8 cellular contexts compared by ENCODE assay signal in the genomic region with DNA sequence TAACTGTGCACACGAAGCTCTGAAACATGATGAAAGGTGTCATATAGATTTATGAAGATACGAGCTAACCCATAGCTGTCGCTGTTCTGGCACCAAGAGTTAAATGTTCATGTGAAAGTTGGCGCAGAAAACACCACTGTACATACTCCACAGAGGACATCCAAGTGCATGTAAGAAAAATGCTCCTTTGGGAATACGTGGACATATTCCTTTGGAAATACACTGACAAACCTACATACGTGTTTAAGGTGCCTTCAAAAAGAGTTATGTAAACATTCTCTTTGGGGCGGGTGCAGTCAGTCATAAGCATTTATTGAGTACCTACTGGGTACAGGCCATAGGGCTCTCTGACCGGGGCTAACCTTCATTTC. TPM values are rescaled to one million over a fixed set of nuclear protein-coding genes. Genes with fewer than 3 reads are reported as not detected.
DNase-seq lines count a peak whose midpoint lies in the region; ATAC-seq and TF ChIP-seq lines count a peak whose summit lies in the region.

No MANE protein-coding gene starts in this region.

- H4K20me1 ChIP-seq in smooth muscle cell (ENCODE audit: low read depth) = peaks cover 18% of the 10 kb centered on the region

- H3F3A ChIP-seq in smooth muscle cell (ENCODE audit: low read depth) = peaks cover 13% of the 10 kb centered on the region

- H3K4me1 Mint-ChIP-seq in activated naive CD8-positive, alpha-beta T cell treated with anti-CD3 and anti-CD28 coated beads for 36 hours = peaks cover 31% of the 10 kb centered on the region

- peak overlapping the region; percentile 90 for H3K27ac ChIP-seq in smooth muscle cell (ENCODE audit: low read depth)

- peak overlapping the region; percentile 75 for H3K4me3 ChIP-seq in iPS-11a (ENCODE audit: low read depth, low read length)
- peak overlapping the region; percentile 74 for H3K4me3 ChIP-seq in smooth muscle cell

- no peak for ATAC-seq in GM21515 (IDR thresholded peaks at IDR 0.05; ENCODE audit: unreplicated experiment)

- peaks cover 43% of the 10 kb centered on the region for H3K4me1 ChIP-seq in smooth muscle cell (ENCODE audit: low read depth)

- no peaks in the 10 kb centered on the region for H3K36me3 ChIP-seq in smooth muscle cell (ENCODE audit: low read depth)

- H3K79me2 ChIP-seq in smooth muscle cell (ENCODE audit: low read depth) = peaks cover 37% of the 10 kb centered on the region

- no peaks in the 10 kb centered on the region for H3K27me3 ChIP-seq in smooth muscle cell (ENCODE audit: low read depth)

- peak overlapping the region; percentile 96 for H2AFZ ChIP-seq in smooth muscle cell (ENCODE audit: low read depth)

- H3K36me3 Mint-ChIP-seq in activated naive CD8-positive, alpha-beta T cell treated with anti-CD3 and anti-CD28 coated beads for 36 hours = peaks cover 8% of the 10 kb centered on the region

- WGBS in smooth muscle cell (ENCODE audit: low lambda C conversion rate) = 21% methylated on average over 8 of the region's 8 CpGs

- no peaks in the 10 kb centered on the region for H3K9me3 Mint-ChIP-seq in activated naive CD8-positive, alpha-beta T cell treated with anti-CD3 and anti-CD28 coated beads for 36 hours

- H3K4me3 Mint-ChIP-seq in activated naive CD8-positive, alpha-beta T cell treated with anti-CD3 and anti-CD28 coated beads for 36 hours = peak overlapping the region; percentile 92

- TF ChIP-seq CTCF in smooth muscle cell (IDR thresholded peaks at IDR 0.05; ENCODE audit: borderline replicate concordance, insufficient read depth, poor library complexity, severe bottlenecking) = no peak

- DNase-seq in NCI-H2107 treated with DMSO at 0.1 percent for 48 hours (lab: John Stamatoyannopoulos, UW; ENCODE audit: unreplicated experiment) (peak; percentile 51), NCI-H2107 (lab: John Stamatoyannopoulos, UW) (no peak), NCI-H1694 (lab: John Stamatoyannopoulos, UW) (peak; percentile 62), smooth muscle cell (lab: John Stamatoyannopoulos, UW; ENCODE audit: unreplicated experiment) (no peak)
- no peak for DNase-seq in activated naive CD8-positive, alpha-beta T cell treated with anti-CD3 and anti-CD28 coated beads for 36 hours
- no peak for DNase-seq in effector CD4-positive, alpha-beta T cell

- H3K27ac Mint-ChIP-seq in activated naive CD8-positive, alpha-beta T cell treated with anti-CD3 and anti-CD28 coated beads for 36 hours = peak overlapping the region; percentile 98

- H3K27me3 Mint-ChIP-seq in activated naive CD8-positive, alpha-beta T cell treated with anti-CD3 and anti-CD28 coated beads for 36 hours = no peaks in the 10 kb centered on the region

- peak overlapping the region; percentile 86 for H3K4me2 ChIP-seq in smooth muscle cell

- peak overlapping the region; percentile 83 for H3K9ac ChIP-seq in smooth muscle cell (ENCODE audit: low read depth)

- no peaks in the 10 kb centered on the region for H3K9me3 ChIP-seq in smooth muscle cell (replicated peaks; ENCODE audit: low read depth)

RNA-seq across cellular contexts. Expression of gene ARID1B, which starts 0.7 kb away (rescaled TPM):
- 10 to 100 TPM; 40.6 to 41.5 TPM for total RNA-seq in activated naive CD8-positive, alpha-beta T cell treated with anti-CD3 and anti-CD28 coated beads for 36 hours
- 52.8 and 65.4 TPM in 2 replicates for total RNA-seq in smooth muscle cell
- 30.1 and 40.2 TPM in 2 replicates for polyA plus RNA-seq in smooth muscle cell

Comparison
In these comparisons a context has a peak if more than half of its experiments do, and no peak if none do; other contexts are left out.
1. DNase-seq: peak in NCI-H2107 treated with DMSO at 0.1 percent for 48 hours (single experiment) and NCI-H1694 (single experiment); none in NCI-H2107 (single experiment), activated naive CD8-positive, alpha-beta T cell treated with anti-CD3 and anti-CD28 coated beads for 36 hours (single experiment), smooth muscle cell (single experiment) and effector CD4-positive, alpha-beta T cell (single experiment).